ENCODE assay signal across 1 cellular context in the genomic region with DNA sequence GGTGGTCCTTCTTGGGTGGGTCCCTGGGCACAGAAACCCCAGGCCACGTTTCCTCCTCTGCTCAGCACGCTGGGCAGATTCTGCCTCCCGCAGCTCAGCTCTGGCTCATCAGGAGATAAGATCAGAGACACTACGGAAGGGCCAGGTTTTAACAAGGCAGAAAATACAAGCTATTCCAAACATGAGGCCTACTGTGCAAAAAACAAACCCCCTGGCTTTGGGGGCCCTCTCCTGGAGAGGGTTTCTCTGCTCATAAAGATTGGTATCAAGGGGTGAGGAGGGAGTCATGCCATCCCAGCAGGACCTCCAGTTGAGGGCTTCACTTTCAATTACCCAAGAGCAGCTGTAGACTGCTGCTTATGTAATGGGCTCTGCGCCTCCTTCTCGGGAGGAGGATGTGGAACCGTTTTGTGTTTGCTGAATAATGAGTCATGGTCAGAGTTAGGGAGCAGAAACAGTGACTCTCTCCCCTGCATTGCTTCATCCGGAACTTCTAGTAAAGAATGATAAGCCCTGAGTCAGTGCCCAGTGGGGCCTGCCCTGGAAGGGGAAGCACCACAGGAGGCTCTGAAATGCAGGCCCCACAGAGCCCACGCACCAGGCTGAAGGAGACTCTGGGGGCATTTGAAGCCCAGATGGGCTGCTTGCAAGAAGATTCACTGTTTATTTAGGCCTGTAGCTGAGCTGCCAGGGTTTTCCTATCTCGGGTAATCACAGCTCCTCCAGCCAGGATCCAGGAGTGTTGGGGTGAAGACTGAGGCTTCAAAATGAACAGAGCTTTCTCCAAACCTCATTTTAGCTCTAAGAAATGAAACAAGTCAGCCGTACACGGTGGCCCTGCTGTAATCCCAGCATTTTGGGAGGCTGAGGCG.
TF ChIP-seq lines count a peak whose summit lies in the region.

No MANE protein-coding gene starts in this region.

TF ChIP-seq in GM12878, 131 proteins besides CTCF, POLR2A, EP300 and RAD21 (continued from another document and continues in another):
- TF ChIP-seq, protein P1, sequence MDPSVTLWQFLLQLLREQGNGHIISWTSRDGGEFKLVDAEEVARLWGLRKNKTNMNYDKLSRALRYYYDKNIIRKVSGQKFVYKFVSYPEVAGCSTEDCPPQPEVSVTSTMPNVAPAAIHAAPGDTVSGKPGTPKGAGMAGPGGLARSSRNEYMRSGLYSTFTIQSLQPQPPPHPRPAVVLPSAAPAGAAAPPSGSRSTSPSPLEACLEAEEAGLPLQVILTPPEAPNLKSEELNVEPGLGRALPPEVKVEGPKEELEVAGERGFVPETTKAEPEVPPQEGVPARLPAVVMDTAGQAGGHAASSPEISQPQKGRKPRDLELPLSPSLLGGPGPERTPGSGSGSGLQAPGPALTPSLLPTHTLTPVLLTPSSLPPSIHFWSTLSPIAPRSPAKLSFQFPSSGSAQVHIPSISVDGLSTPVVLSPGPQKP (IDR thresholded peaks at IDR 0.05; ENCODE audit: low read depth, low read length) = 0 out of 2 replicates have a peak, but pooled peaks have one; percentile 25
- TF ChIP-seq NFXL1 (IDR thresholded peaks at IDR 0.05; ENCODE audit: borderline replicate concordance) = no peak
- TF ChIP-seq PAX5 (IDR thresholded peaks at IDR 0.05; ENCODE audit: borderline replicate concordance, low read depth, low read length) = peak; percentile 90; the same call in 1 of the 2 replicates
- TF ChIP-seq PML (IDR thresholded peaks at IDR 0.05; ENCODE audit: low read length) = peak; percentile 60; the same call in 1 of the 2 replicates
- no peak for TF ChIP-seq RELA (IDR thresholded peaks at IDR 0.05; ENCODE audit: borderline replicate concordance, partially characterized antibody)
- no peak for TF ChIP-seq SIN3A (IDR thresholded peaks at IDR 0.05; ENCODE audit: low read depth, low read length)
- peak in 1 of 2 experiments; percentile 64; a peak in 1 of 3 replicates for TF ChIP-seq EGR1 (IDR thresholded peaks at IDR 0.05; ENCODE audit: borderline replicate concordance in 1 of 2, low read depth in 2 of 2, low read length in 2 of 2)
- peak; percentile 58; the same call in 1 of the 2 replicates for TF ChIP-seq CREB1 (IDR thresholded peaks at IDR 0.05; ENCODE audit: low read depth)
- TF ChIP-seq, protein P2, sequence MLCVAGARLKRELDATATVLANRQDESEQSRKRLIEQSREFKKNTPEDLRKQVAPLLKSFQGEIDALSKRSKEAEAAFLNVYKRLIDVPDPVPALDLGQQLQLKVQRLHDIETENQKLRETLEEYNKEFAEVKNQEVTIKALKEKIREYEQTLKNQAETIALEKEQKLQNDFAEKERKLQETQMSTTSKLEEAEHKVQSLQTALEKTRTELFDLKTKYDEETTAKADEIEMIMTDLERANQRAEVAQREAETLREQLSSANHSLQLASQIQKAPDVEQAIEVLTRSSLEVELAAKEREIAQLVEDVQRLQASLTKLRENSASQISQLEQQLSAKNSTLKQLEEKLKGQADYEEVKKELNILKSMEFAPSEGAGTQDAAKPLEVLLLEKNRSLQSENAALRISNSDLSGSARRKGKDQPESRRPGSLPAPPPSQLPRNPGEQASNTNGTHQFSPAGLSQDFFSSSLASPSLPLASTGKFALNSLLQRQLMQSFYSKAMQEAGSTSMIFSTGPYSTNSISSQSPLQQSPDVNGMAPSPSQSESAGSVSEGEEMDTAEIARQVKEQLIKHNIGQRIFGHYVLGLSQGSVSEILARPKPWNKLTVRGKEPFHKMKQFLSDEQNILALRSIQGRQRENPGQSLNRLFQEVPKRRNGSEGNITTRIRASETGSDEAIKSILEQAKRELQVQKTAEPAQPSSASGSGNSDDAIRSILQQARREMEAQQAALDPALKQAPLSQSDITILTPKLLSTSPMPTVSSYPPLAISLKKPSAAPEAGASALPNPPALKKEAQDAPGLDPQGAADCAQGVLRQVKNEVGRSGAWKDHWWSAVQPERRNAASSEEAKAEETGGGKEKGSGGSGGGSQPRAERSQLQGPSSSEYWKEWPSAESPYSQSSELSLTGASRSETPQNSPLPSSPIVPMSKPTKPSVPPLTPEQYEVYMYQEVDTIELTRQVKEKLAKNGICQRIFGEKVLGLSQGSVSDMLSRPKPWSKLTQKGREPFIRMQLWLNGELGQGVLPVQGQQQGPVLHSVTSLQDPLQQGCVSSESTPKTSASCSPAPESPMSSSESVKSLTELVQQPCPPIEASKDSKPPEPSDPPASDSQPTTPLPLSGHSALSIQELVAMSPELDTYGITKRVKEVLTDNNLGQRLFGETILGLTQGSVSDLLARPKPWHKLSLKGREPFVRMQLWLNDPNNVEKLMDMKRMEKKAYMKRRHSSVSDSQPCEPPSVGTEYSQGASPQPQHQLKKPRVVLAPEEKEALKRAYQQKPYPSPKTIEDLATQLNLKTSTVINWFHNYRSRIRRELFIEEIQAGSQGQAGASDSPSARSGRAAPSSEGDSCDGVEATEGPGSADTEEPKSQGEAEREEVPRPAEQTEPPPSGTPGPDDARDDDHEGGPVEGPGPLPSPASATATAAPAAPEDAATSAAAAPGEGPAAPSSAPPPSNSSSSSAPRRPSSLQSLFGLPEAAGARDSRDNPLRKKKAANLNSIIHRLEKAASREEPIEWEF (IDR thresholded peaks at IDR 0.05; ENCODE audit: insufficient replicate concordance, low read depth, low read length) = no peak
- TF ChIP-seq YY1 (IDR thresholded peaks at IDR 0.05; ENCODE audit: low read depth, low read length) = peak; percentile 35; the same call in 1 of the 2 replicates
- no peak for TF ChIP-seq POLR2AphosphoS2 (IDR thresholded peaks at IDR 0.05; ENCODE audit: low read depth, low read length)
- TF ChIP-seq, protein P3, sequence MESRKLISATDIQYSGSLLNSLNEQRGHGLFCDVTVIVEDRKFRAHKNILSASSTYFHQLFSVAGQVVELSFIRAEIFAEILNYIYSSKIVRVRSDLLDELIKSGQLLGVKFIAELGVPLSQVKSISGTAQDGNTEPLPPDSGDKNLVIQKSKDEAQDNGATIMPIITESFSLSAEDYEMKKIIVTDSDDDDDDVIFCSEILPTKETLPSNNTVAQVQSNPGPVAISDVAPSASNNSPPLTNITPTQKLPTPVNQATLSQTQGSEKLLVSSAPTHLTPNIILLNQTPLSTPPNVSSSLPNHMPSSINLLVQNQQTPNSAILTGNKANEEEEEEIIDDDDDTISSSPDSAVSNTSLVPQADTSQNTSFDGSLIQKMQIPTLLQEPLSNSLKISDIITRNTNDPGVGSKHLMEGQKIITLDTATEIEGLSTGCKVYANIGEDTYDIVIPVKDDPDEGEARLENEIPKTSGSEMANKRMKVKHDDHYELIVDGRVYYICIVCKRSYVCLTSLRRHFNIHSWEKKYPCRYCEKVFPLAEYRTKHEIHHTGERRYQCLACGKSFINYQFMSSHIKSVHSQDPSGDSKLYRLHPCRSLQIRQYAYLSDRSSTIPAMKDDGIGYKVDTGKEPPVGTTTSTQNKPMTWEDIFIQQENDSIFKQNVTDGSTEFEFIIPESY (IDR thresholded peaks at IDR 0.05) = no peak
- TF ChIP-seq IRF3 (IDR thresholded peaks at IDR 0.05) = no peak
- peak; percentile 73 for TF ChIP-seq RUNX3 (IDR thresholded peaks at IDR 0.05; ENCODE audit: low read length)
- no peak for TF ChIP-seq NR2C1 (IDR thresholded peaks at IDR 0.05)
- peak; percentile 94 for TF ChIP-seq IKZF1 (conservative IDR thresholded peaks at IDR 0.05)
- TF ChIP-seq SMARCA5 (IDR thresholded peaks at IDR 0.05) = peak; percentile 9; the same call in 1 of the 2 replicates
- peak; percentile 75 for TF ChIP-seq BCL11A (IDR thresholded peaks at IDR 0.05; ENCODE audit: low read depth, low read length)
- TF ChIP-seq NFIC (IDR thresholded peaks at IDR 0.05; ENCODE audit: low read depth, low read length) = peak; percentile 71
- TF ChIP-seq, protein P4, sequence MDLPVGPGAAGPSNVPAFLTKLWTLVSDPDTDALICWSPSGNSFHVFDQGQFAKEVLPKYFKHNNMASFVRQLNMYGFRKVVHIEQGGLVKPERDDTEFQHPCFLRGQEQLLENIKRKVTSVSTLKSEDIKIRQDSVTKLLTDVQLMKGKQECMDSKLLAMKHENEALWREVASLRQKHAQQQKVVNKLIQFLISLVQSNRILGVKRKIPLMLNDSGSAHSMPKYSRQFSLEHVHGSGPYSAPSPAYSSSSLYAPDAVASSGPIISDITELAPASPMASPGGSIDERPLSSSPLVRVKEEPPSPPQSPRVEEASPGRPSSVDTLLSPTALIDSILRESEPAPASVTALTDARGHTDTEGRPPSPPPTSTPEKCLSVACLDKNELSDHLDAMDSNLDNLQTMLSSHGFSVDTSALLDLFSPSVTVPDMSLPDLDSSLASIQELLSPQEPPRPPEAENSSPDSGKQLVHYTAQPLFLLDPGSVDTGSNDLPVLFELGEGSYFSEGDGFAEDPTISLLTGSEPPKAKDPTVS (IDR thresholded peaks at IDR 0.05; ENCODE audit: low read depth, low read length) = no peak
- TF ChIP-seq, protein P5, sequence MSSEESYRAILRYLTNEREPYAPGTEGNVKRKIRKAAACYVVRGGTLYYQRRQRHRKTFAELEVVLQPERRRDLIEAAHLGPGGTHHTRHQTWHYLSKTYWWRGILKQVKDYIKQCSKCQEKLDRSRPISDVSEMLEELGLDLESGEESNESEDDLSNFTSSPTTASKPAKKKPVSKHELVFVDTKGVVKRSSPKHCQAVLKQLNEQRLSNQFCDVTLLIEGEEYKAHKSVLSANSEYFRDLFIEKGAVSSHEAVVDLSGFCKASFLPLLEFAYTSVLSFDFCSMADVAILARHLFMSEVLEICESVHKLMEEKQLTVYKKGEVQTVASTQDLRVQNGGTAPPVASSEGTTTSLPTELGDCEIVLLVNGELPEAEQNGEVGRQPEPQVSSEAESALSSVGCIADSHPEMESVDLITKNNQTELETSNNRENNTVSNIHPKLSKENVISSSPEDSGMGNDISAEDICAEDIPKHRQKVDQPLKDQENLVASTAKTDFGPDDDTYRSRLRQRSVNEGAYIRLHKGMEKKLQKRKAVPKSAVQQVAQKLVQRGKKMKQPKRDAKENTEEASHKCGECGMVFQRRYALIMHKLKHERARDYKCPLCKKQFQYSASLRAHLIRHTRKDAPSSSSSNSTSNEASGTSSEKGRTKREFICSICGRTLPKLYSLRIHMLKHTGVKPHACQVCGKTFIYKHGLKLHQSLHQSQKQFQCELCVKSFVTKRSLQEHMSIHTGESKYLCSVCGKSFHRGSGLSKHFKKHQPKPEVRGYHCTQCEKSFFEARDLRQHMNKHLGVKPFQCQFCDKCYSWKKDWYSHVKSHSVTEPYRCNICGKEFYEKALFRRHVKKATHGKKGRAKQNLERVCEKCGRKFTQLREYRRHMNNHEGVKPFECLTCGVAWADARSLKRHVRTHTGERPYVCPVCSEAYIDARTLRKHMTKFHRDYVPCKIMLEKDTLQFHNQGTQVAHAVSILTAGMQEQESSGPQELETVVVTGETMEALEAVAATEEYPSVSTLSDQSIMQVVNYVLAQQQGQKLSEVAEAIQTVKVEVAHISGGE (CRISPR knock-in tag; IDR thresholded peaks at IDR 0.05) = no peak
- TF ChIP-seq MYC (IDR thresholded peaks at IDR 0.05; ENCODE audit: insufficient read depth, insufficient read length, insufficient replicate concordance, low read length, severe bottlenecking) = no peak
- TF ChIP-seq CHD1 (IDR thresholded peaks at IDR 0.05; ENCODE audit: low read depth, low read length) = 0 out of 2 replicates have a peak, but pooled peaks have one; percentile 59
- TF ChIP-seq MXI1 (IDR thresholded peaks at IDR 0.05; ENCODE audit: low read depth, low read length) = no peak
- no peak for TF ChIP-seq ASH2L (IDR thresholded peaks at IDR 0.05; ENCODE audit: borderline replicate concordance, low read depth)
- no peak for TF ChIP-seq HCFC1 (IDR thresholded peaks at IDR 0.05; ENCODE audit: low read length)
- TF ChIP-seq TCF12 (IDR thresholded peaks at IDR 0.05; ENCODE audit: low read depth, low read length) = peak; percentile 88
- TF ChIP-seq PRDM15 (CRISPR knock-in tag; IDR thresholded peaks at IDR 0.05) = no peak
- TF ChIP-seq PAX8 (IDR thresholded peaks at IDR 0.05) = no peak
- TF ChIP-seq MTA2 (IDR thresholded peaks at IDR 0.05; ENCODE audit: low read depth) = peak; percentile 89
- TF ChIP-seq SREBF1 (IDR thresholded peaks at IDR 0.05; ENCODE audit: low read length) = no peak
- no peak for TF ChIP-seq ZNF207 (IDR thresholded peaks at IDR 0.05; ENCODE audit: borderline replicate concordance)
- TF ChIP-seq GATAD2B (conservative IDR thresholded peaks at IDR 0.05; ENCODE audit: low read depth) = peak; percentile 58; the same call in 1 of the 2 replicates
- TF ChIP-seq STAT3 (IDR thresholded peaks at IDR 0.05; ENCODE audit: low read depth, low read length) = no peak
- TF ChIP-seq YBX1 (IDR thresholded peaks at IDR 0.05) = no peak
- peak; percentile 39 for TF ChIP-seq SMAD1 (IDR thresholded peaks at IDR 0.05; ENCODE audit: low read depth, partially characterized antibody)
